9 cellular contexts compared by ENCODE assay signal in genomic region chr17:73155410-73156165, GRCh38. TPM values are rescaled to one million over a fixed set of nuclear protein-coding genes. Genes with fewer than 3 reads are reported as not detected.
DNase-seq lines count a peak whose midpoint lies in the region; ATAC-seq, FAIRE-seq and TF ChIP-seq lines count a peak whose summit lies in the region.
"Had no signal": no experiment of that assay in that cellular context is flagged by ENCODE, and none has a peak within 500 bp of the region (broad histone marks: within the 10 kb centered on the region; RNA-seq: fewer than 3 reads in every experiment).

No MANE protein-coding gene starts in this region.

- H3K9me3 ChIP-seq in GM12878 (replicated peaks; ENCODE audit: control insufficient read depth, insufficient read depth, low read length) (no peaks in the 10 kb centered on the region), skeletal muscle satellite cell (replicated peaks; ENCODE audit: low read length) (no peaks in the 10 kb centered on the region)
- H3K9me3 ChIP-seq: adrenal gland had no signal

- H3K4me2 ChIP-seq in KMS-11: peak overlapping the region; percentile 33; the same call in 1 of the 2 replicates
- peak overlapping the region; percentile 82 for H3K4me2 ChIP-seq in GM12878 (ENCODE audit: control insufficient read depth, insufficient read depth)
- peak overlapping the region; percentile 74 for H3K4me2 ChIP-seq in skeletal muscle satellite cell (ENCODE audit: low read length)

- H3K27ac ChIP-seq in KMS-11 (no peak overlapping the region), GM12878 (ENCODE audit: control insufficient read depth, insufficient read depth) (peak overlapping the region; percentile 80)

- no TSS peak for BruUV-seq in GM12878 (replicated peaks; lab: Mats Ljungman, UMichigan)

- SMC1A ChIA-PET in GM12878 (lab: Charles Lee; ENCODE audit: uncharacterized antibody, unreplicated experiment): interaction anchor here (0.6 to 4.5 kb wide), 11 partner anchors 9 to 597 kb away, joined by 3 to 77 read pairs (median 7); partner anchors contain the start of gene SSTR2

- WGBS in GM12878 (ENCODE audit: insufficient coverage, insufficient replicate concordance, low lambda C conversion rate, missing lambda C conversion rate): 47% methylated on average over 15 of the region's 15 CpGs

- no peak for TF ChIP-seq RAD21 in GM12878 (IDR thresholded peaks at IDR 0.05; ENCODE audit: insufficient read depth, low read depth, low read length)

- H3K4me3 ChIP-seq in KMS-11 (IDR thresholded peaks at IDR 0.05; ENCODE audit: insufficient read depth, low read depth, low read length) (no peak overlapping the region), GM12878 (no peak overlapping the region), skeletal muscle satellite cell (ENCODE audit: low read length) (no peak overlapping the region)
- H3K4me3 ChIP-seq: adrenal gland had no signal

- intact Hi-C loops in GM12878 (cut with micrococcal nuclease; ENCODE audit: unreplicated experiment): loop anchor here (1.0 to 5.0 kb wide), 5 partner anchors 63 to 595 kb away; partner anchors contain the start of gene SLC39A11

- ATAC-seq in GM12878: no peak; the same call in 2 of the 3 replicates

- H3K36me3 ChIP-seq in KMS-11 (ENCODE audit: insufficient read depth): no peaks in the 10 kb centered on the region
- H3K36me3 ChIP-seq in GM12878 (ENCODE audit: control insufficient read depth in 2 of 2, insufficient read depth in 2 of 2, low read length in 1 of 2): no peaks in the 10 kb centered on the region
- H3K36me3 ChIP-seq in skeletal muscle satellite cell (ENCODE audit: insufficient read depth, low read length): no peaks in the 10 kb centered on the region
- H3K36me3 ChIP-seq: adrenal gland had no signal

- TF ChIP-seq EP300 in GM12878 (IDR thresholded peaks at IDR 0.05; ENCODE audit: borderline replicate concordance in 1 of 2, control insufficient read depth in 1 of 2, low read depth in 2 of 2, low read length in 2 of 2): no peak

- DNase-seq in NCI-H146 (lab: John Stamatoyannopoulos, UW) (peak; percentile 37), NCI-H146 treated with DMSO at 0.1 percent for 48 hours (lab: John Stamatoyannopoulos, UW; ENCODE audit: unreplicated experiment) (no peak), GM12878 (ENCODE audit: low read depth, low spot score) (no peak), GM03348 (ENCODE audit: low spot score) (no peak), OCI-M2 (lab: John Stamatoyannopoulos, UW; ENCODE audit: unreplicated experiment) (no peak), NCI-H2107 (lab: John Stamatoyannopoulos, UW) (no peak)

- TF ChIP-seq CTCF in KMS-11 (conservative IDR thresholded peaks at IDR 0.05; ENCODE audit: low read depth, low read length) (no peak), GM12878 (IDR thresholded peaks at IDR 0.05 in 2 of 3, conservative IDR thresholded peaks at IDR 0.05 in 1 of 3; ENCODE audit: control insufficient read depth in 2 of 3, extremely low read depth in 1 of 3, insufficient read depth in 1 of 3, low read depth in 3 of 3, low read length in 3 of 3) (no peak)

- in situ Hi-C loops in GM12878 (cut with MboI): loop anchor here (5.0 to 10.0 kb wide), 2 partner anchors 168 to 591 kb away; no protein-coding TSS in a partner anchor

- H3K79me2 ChIP-seq in KMS-11 (ENCODE audit: insufficient read depth, low read depth) (no peaks in the 10 kb centered on the region), GM12878 (ENCODE audit: control insufficient read depth, insufficient read depth, low read length) (no peaks in the 10 kb centered on the region)

- no peak overlapping the region for H3K9ac ChIP-seq in KMS-11
- H3K9ac ChIP-seq in GM12878 (ENCODE audit: control insufficient read depth, insufficient read depth, low read length): peak overlapping the region; percentile 41; the same call in 1 of the 2 replicates
- H3K9ac ChIP-seq in skeletal muscle satellite cell (ENCODE audit: low read depth, low read length): no peak overlapping the region

- H2AFZ ChIP-seq in KMS-11 (ENCODE audit: low read depth): peak overlapping the region; percentile 80
- H2AFZ ChIP-seq in GM12878 (ENCODE audit: control insufficient read depth, low read depth, low read length): peak overlapping the region; percentile 94

- CTCF ChIA-PET in GM12878 (lab: Yijun Ruan, JAX): interaction anchor here (0.7 to 6.4 kb wide), 24 partner anchors 9 to 599 kb away, joined by 3 to 114 read pairs (median 6); partner anchors contain the start of gene SSTR2

- FAIRE-seq in GM12878 (lab: Jason Lieb, UNC): no peak

- H4K20me1 ChIP-seq in KMS-11 (ENCODE audit: insufficient read depth): no peaks in the 10 kb centered on the region
- no peaks in the 10 kb centered on the region for H4K20me1 ChIP-seq in GM12878 (ENCODE audit: control insufficient read depth, insufficient read depth)

- H3K27me3 ChIP-seq in KMS-11 (ENCODE audit: insufficient read depth, low read depth) (no peaks in the 10 kb centered on the region), GM12878 (replicated peaks in 1 of 2; ENCODE audit: control insufficient read depth in 2 of 2, insufficient read depth in 2 of 2, low read length in 1 of 2) (no peaks in the 10 kb centered on the region), skeletal muscle satellite cell (ENCODE audit: control insufficient read depth, insufficient read depth, low read length) (peaks cover 21% of the 10 kb centered on the region)
- H3K27me3 ChIP-seq: adrenal gland had no signal

- H3K4me1 ChIP-seq in KMS-11 (ENCODE audit: low read depth, poor library complexity, severe bottlenecking) (peaks cover 9% of the 10 kb centered on the region), GM12878 (ENCODE audit: control insufficient read depth, insufficient read depth, low read length) (peaks cover 40% of the 10 kb centered on the region), skeletal muscle satellite cell (ENCODE audit: control insufficient read depth, insufficient read depth, low read length) (no peaks in the 10 kb centered on the region)
- H3K4me1 ChIP-seq: adrenal gland had no signal

- POLR2A ChIA-PET in GM12878 (lab: Charles Lee): interaction anchor here (0.6 to 2.7 kb wide), 6 partner anchors 9 to 428 kb away, joined by 3 to 19 read pairs (median 6); partner anchors contain the start of gene SSTR2

- TF ChIP-seq POLR2A in GM12878 (IDR thresholded peaks at IDR 0.05; ENCODE audit: low read depth, low read length): no peak

- RAD21 ChIA-PET in GM12878 (lab: Charles Lee; ENCODE audit: unreplicated experiment): interaction anchor here (1.0 to 4.4 kb wide), 13 partner anchors 11 to 599 kb away, joined by 3 to 85 read pairs (median 9); partner anchors contain the start of gene SSTR2

TF ChIP-seq in GM12878, 131 proteins besides CTCF, POLR2A, EP300 and RAD21 (continues in another document):
- TF ChIP-seq CBFB (IDR thresholded peaks at IDR 0.05; ENCODE audit: low read depth) (no peak), HDAC2 (IDR thresholded peaks at IDR 0.05) (no peak)

RNA-seq across cellular contexts. Expression of gene SSTR2, which starts 9.2 kb away (rescaled TPM):
- total RNA-seq in GM12878 (2013; cell fraction: nucleolus; rRNA removed): 17.7 and 19.0 TPM in 2 replicates
- total RNA-seq in GM12878 (2014; rRNA removed): 1.9 and 2.2 TPM in 2 replicates
- 1.7 and 2.0 TPM in 2 replicates for total RNA-seq in GM12878 (2014; rRNA removed; fragmentation: Illumina TruSeq; extraction: Trizol)
- total RNA-seq in GM12878 (2021): 2.3 TPM in 2 replicates
- 0.47 TPM for polyA plus RNA-seq in GM12878 (2011; ENCODE audit: low read depth)
- 12.5 and 14.2 TPM in 2 replicates for polyA plus RNA-seq in GM12878 (2011; rRNA removed)
- 10.7 and 11.8 TPM in 2 replicates for polyA plus RNA-seq in GM12878 (2011; cell fraction: cytosol; rRNA removed)
- polyA plus RNA-seq in GM12878 (2011; cell fraction: nucleus; rRNA removed): 8.3 and 11.2 TPM in 2 replicates
- polyA plus RNA-seq in GM12878 (2012): 0.54 and 0.97 TPM in 2 replicates
- polyA plus RNA-seq in GM12878 (2014; fragmentation: Illumina TruSeq; extraction: Trizol): 1.7 TPM in 2 replicates
- under 1 TPM; 0.47 to 0.69 TPM for polyA plus RNA-seq in GM12878 (2014; fragmentation: Nextera tagmentation; extraction: Ambion mirVana)
- 1.5 and 1.6 TPM in 2 replicates for polyA plus RNA-seq in GM12878 (2014; rRNA removed)
- polyA plus RNA-seq in GM12878 (2016; fragmentation: Nextera tagmentation; extraction: Ambion mirVana): 1 to 10 TPM; 1.2 to 1.6 TPM
- 26.0 and 31.7 TPM in 2 replicates for polyA minus RNA-seq in GM12878 (2011; rRNA and poly(A)+ RNA removed)
- polyA minus RNA-seq in GM12878 (2011; cell fraction: cytosol; rRNA and poly(A)+ RNA removed): 4.1 and 4.9 TPM in 2 replicates
- polyA minus RNA-seq in GM12878 (2011; cell fraction: nucleus; rRNA and poly(A)+ RNA removed): 7.4 and 8.3 TPM in 2 replicates
- under 0.01 TPM in 1 of 2 replicates, not detected in the other for total RNA-seq in skeletal muscle satellite cell (2012; rRNA removed)

RNA-seq across cellular contexts. Expression of gene COG1, which starts 37.3 kb away (rescaled TPM):
- 42.8 and 47.0 TPM in 2 replicates for total RNA-seq in GM12878 (2013; cell fraction: nucleolus; rRNA removed)
- 16.7 and 23.9 TPM in 2 replicates for total RNA-seq in GM12878 (2014; rRNA removed)
- total RNA-seq in GM12878 (2014; rRNA removed; fragmentation: Illumina TruSeq; extraction: Trizol): 13.4 and 16.0 TPM in 2 replicates
- 20.7 and 24.1 TPM in 2 replicates for total RNA-seq in GM12878 (2021)
- polyA plus RNA-seq in GM12878 (2011; ENCODE audit: low read depth): 10.9 TPM
- polyA plus RNA-seq in GM12878 (2011; rRNA removed): 11.9 and 21.1 TPM in 2 replicates
- 15.1 and 18.4 TPM in 2 replicates for polyA plus RNA-seq in GM12878 (2011; cell fraction: cytosol; rRNA removed)
- 43.8 and 51.2 TPM in 2 replicates for polyA plus RNA-seq in GM12878 (2011; cell fraction: nucleus; rRNA removed)
- polyA plus RNA-seq in GM12878 (2012): 18.6 and 23.9 TPM in 2 replicates
- 19.5 and 25.8 TPM in 2 replicates for polyA plus RNA-seq in GM12878 (2014; fragmentation: Illumina TruSeq; extraction: Trizol)
- polyA plus RNA-seq in GM12878 (2014; fragmentation: Nextera tagmentation; extraction: Ambion mirVana): 10 to 100 TPM; 10.5 to 11.4 TPM
- polyA plus RNA-seq in GM12878 (2014; rRNA removed): 13.8 and 14.4 TPM in 2 replicates
- 10 to 100 TPM; 19.6 to 20.8 TPM for polyA plus RNA-seq in GM12878 (2016; fragmentation: Nextera tagmentation; extraction: Ambion mirVana)
- 21.4 and 26.0 TPM in 2 replicates for polyA minus RNA-seq in GM12878 (2011; rRNA and poly(A)+ RNA removed)
- 9.5 and 11.2 TPM in 2 replicates for polyA minus RNA-seq in GM12878 (2011; cell fraction: cytosol; rRNA and poly(A)+ RNA removed)
- 19.2 and 29.9 TPM in 2 replicates for polyA minus RNA-seq in GM12878 (2011; cell fraction: nucleus; rRNA and poly(A)+ RNA removed)
- total RNA-seq in skeletal muscle satellite cell (2012; rRNA removed): 11.7 and 20.5 TPM in 2 replicates
